In genomic region chr10:127071126-127071525, GRCh38 we compare ENCODE assay signal across 37 cellular contexts.
"Had no signal": no experiment of that assay in that cellular context is flagged by ENCODE, and none has a peak within 500 bp of the region (broad histone marks: within the 10 kb centered on the region; RNA-seq: fewer than 3 reads in every experiment).

No MANE protein-coding gene starts in this region.

- H3K4me2 ChIP-seq: hepatocyte had no signal

- H3K27ac Mint-ChIP-seq: activated B cell treated with CpG ODN at 0.5 μM for 24 hours; activated CD8-positive, alpha-beta T cell treated with anti-CD3 and anti-CD28 coated beads for 36 hours; activated naive CD8-positive, alpha-beta T cell treated with anti-CD3 and anti-CD28 coated beads for 36 hours; activated naive CD8-positive, alpha-beta T cell treated with anti-CD3 and anti-CD28 coated beads, Interleukin-2, amount 50 U/mL, for 24 hours; activated T-helper 17 cell treated with anti-CD3 and anti-CD28 coated beads, Interleukin-2, amount 50 U/mL, for 72 hours; brain; dendritic cell treated with granulocyte-macrophage colony-stimulating factor and Interleukin-4, amounts not matched to agents 40 ng/mL and 50 ng/mL, for 4 days; endodermal cell; T-helper 17 cell; T-helper 2 cell treated with Interferon-gamma antibody and Interleukin-4, amounts not matched to agents 5 μg/mL and 100 μg/mL, for 36 hours had no signal

- H3K9me3 ChIP-seq: adrenal gland, breast epithelium, esophagus squamous epithelium, gastroesophageal sphincter, heart right ventricle had no signal

- H3K79me2 ChIP-seq: hepatocyte had no signal

- H3K4me1 Mint-ChIP-seq: activated B cell treated with CpG ODN at 0.5 μM for 24 hours; activated naive CD8-positive, alpha-beta T cell treated with anti-CD3 and anti-CD28 coated beads for 36 hours; activated naive CD8-positive, alpha-beta T cell treated with anti-CD3 and anti-CD28 coated beads, Interleukin-2, amount 50 U/mL, for 24 hours; activated T-helper 17 cell treated with anti-CD3 and anti-CD28 coated beads, Interleukin-2, amount 50 U/mL, for 72 hours; endodermal cell; T-helper 17 cell had no signal

- H3K27me3 ChIP-seq: adrenal gland, breast epithelium, cardiac muscle cell, esophagus squamous epithelium, gastroesophageal sphincter, heart right ventricle, hepatocyte had no signal

- H3K4me3 ChIP-seq: adrenal gland, breast epithelium, cardiac muscle cell, coronary artery, dorsolateral prefrontal cortex, esophagus squamous epithelium, gastroesophageal sphincter, heart right ventricle, hepatocyte had no signal

- H3K4me3 Mint-ChIP-seq: activated B cell treated with CpG ODN at 0.5 μM for 24 hours; activated CD8-positive, alpha-beta T cell treated with anti-CD3 and anti-CD28 coated beads for 36 hours; activated naive CD8-positive, alpha-beta T cell treated with anti-CD3 and anti-CD28 coated beads for 36 hours; activated naive CD8-positive, alpha-beta T cell treated with anti-CD3 and anti-CD28 coated beads, Interleukin-2, amount 50 U/mL, for 24 hours; activated T-cell treated with anti-CD3 and anti-CD28 coated beads, Interleukin-2, amount 50 U/mL, for 4 hours; activated T-helper 17 cell treated with anti-CD3 and anti-CD28 coated beads, Interleukin-2, amount 50 U/mL, for 72 hours; brain; dendritic cell treated with granulocyte-macrophage colony-stimulating factor and Interleukin-4, amounts not matched to agents 40 ng/mL and 50 ng/mL, for 4 days; endodermal cell; T-helper 17 cell; T-helper 2 cell treated with Interferon-gamma antibody and Interleukin-4, amounts not matched to agents 5 μg/mL and 100 μg/mL, for 36 hours had no signal

- H3K27me3 Mint-ChIP-seq: activated B cell treated with CpG ODN at 0.5 μM for 24 hours; activated CD8-positive, alpha-beta T cell treated with anti-CD3 and anti-CD28 coated beads for 36 hours; activated naive CD8-positive, alpha-beta T cell treated with anti-CD3 and anti-CD28 coated beads for 36 hours; activated T-helper 17 cell treated with anti-CD3 and anti-CD28 coated beads, Interleukin-2, amount 50 U/mL, for 72 hours; brain; dendritic cell treated with granulocyte-macrophage colony-stimulating factor and Interleukin-4, amounts not matched to agents 40 ng/mL and 50 ng/mL, for 4 days; T-helper 17 cell had no signal

- H3K36me3 Mint-ChIP-seq: activated naive CD8-positive, alpha-beta T cell treated with anti-CD3 and anti-CD28 coated beads for 36 hours had no signal

- H3K4me1 ChIP-seq: adrenal gland, breast epithelium, esophagus squamous epithelium, gastroesophageal sphincter, heart right ventricle had no signal

- ATAC-seq: activated CD4-positive, CD25-positive, alpha-beta regulatory T cell treated with anti-CD3 and anti-CD28 coated beads, Interleukin-2, amount 50 U/mL, for 24 hours; activated CD8-positive, alpha-beta T cell treated with anti-CD3 and anti-CD28 coated beads for 36 hours; activated naive CD8-positive, alpha-beta T cell treated with anti-CD3 and anti-CD28 coated beads, Interleukin-2, amount 50 U/mL, for 24 hours; activated T-cell treated with anti-CD3 and anti-CD28 coated beads, Interleukin-2, amount 50 U/mL, for 4 hours; activated T-helper 17 cell treated with anti-CD3 and anti-CD28 coated beads, Interleukin-2, amount 50 U/mL, for 72 hours; gastroesophageal sphincter; T-helper 17 cell had no signal

- H3K9me3 Mint-ChIP-seq: activated B cell treated with CpG ODN at 0.5 μM for 24 hours; activated CD8-positive, alpha-beta T cell treated with anti-CD3 and anti-CD28 coated beads for 36 hours; activated naive CD8-positive, alpha-beta T cell treated with anti-CD3 and anti-CD28 coated beads for 36 hours; activated T-cell treated with anti-CD3 and anti-CD28 coated beads, Interleukin-2, amount 50 U/mL, for 4 hours; brain; endodermal cell; T-helper 2 cell treated with Interferon-gamma antibody and Interleukin-4, amounts not matched to agents 5 μg/mL and 100 μg/mL, for 36 hours had no signal

- H3K36me3 ChIP-seq: adrenal gland, breast epithelium had no signal

- DNase-seq: activated B cell treated with CpG ODN at 0.5 μM for 24 hours; activated CD4-positive, alpha-beta T cell treated with anti-CD3 and anti-CD28 coated beads for 48 hours; activated CD4-positive, alpha-beta T cell treated with anti-CD3 and anti-CD28 coated beads, Interleukin-2, amount 50 U/mL, for 1 hour; activated CD4-positive, alpha-beta T cell treated with anti-CD3 and anti-CD28 coated beads, Interleukin-2, amount 50 U/mL, for 48 hours; activated CD8-positive, alpha-beta memory T cell treated with anti-CD3 and anti-CD28 coated beads for 24 hours; activated effector memory CD4-positive, alpha-beta T cell treated with Interleukin-2 at 50 U/mL for 16 hours; activated gamma-delta T cell treated with Interleukin-2 at 50 U/mL for 16 hours; activated naive CD4-positive, alpha-beta T cell treated with anti-CD3 and anti-CD28 coated beads, Interleukin-2, amount 50 U/mL, for 16 hours; activated naive CD4-positive, alpha-beta T cell treated with Interleukin-2 at 50 U/mL for 16 hours; activated naive CD8-positive, alpha-beta T cell treated with anti-CD3 and anti-CD28 coated beads for 36 hours; activated naive CD8-positive, alpha-beta T cell treated with anti-CD3 and anti-CD28 coated beads, Interleukin-2, amount 50 U/mL, for 24 hours; activated T-cell treated with anti-CD3 and anti-CD28 coated beads, Interleukin-2, amount 50 U/mL, for 4 hours; adrenal gland; amygdala; aorta; central memory CD4-positive, alpha-beta T cell; dorsolateral prefrontal cortex; effector memory CD4-positive, alpha-beta T cell; endodermal cell; erythroblast; esophagus squamous epithelium; foreskin melanocyte; heart right ventricle; T-helper 17 cell; T1000; WERI-Rb-1 had no signal

- H2AFZ ChIP-seq: hepatocyte had no signal

- H3K27ac ChIP-seq: adrenal gland, breast epithelium, cardiac muscle cell, coronary artery, dorsolateral prefrontal cortex, esophagus squamous epithelium, gastroesophageal sphincter, heart right ventricle, hepatocyte, WERI-Rb-1 had no signal
